In the genomic region with DNA sequence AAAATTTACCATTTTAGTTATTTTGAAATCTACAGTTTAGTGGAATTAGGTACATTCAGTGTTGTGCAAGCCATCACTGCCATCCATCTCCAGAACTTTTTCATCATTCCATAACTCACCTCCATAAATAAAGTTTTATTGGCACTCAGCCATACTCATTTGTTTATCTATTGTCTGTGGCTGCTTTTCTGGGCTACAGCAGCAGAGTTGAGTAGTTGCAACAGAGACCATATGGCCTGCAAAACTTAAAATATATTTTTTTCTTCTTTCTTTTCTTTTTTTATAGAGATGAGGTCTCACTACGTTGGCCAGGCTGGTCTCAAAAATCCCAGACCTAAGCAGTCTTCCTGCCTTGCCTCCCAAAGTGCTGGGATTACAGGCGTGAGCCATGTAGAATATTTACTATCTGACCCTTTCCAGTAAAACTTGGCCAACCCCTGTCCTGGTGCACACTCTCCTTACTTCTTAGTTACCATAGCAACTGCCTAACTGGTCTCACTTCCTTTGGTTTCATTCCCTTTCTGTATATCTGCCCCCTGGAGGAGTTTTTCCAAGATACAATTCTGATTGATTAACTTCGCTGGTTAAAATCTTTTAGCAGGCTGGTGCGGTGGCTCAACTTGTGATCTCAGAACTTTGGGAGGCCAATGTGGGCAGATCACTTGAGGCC, we compare ENCODE assay signal across 10 cellular contexts.
A peak's percentile ranks its signal among the peaks of the same experiment; 100 is the strongest.
DNase-seq lines count a peak whose midpoint lies in the region; ATAC-seq and TF ChIP-seq lines count a peak whose summit lies in the region.
"Had no signal": no experiment of that assay in that cellular context is flagged by ENCODE, and none has a peak within 500 bp of the region (broad histone marks: within the 10 kb centered on the region; RNA-seq: fewer than 3 reads in every experiment).

No MANE protein-coding gene starts in this region.

- no peak overlapping the region for H3K4me3 Mint-ChIP-seq in CD14-positive monocyte
- H3K4me3 Mint-ChIP-seq in nephron, result no peak overlapping the region
- H3K4me3 Mint-ChIP-seq in activated T-helper 2 cell treated with anti-CD3 and anti-CD28 coated beads, Interferon-gamma antibody, Interleukin-2, Interleukin-4, amounts not matched to agents 10 μg/mL and 5 μg/mL and 100 μg/mL, durations not matched to agents 14 hours and 24 hours and 36 hours (ENCODE audit: low read depth), result no peak overlapping the region
- H3K4me3 Mint-ChIP-seq: stimulated activated naive CD8-positive, alpha-beta T cell treated with anti-CD3 and anti-CD28 coated beads, Interleukin-15, Interleukin-2, amounts not matched to agents 100 ng/mL and 50 ng/mL, for 24 hours had no signal

- no peak for ATAC-seq in HG03095 (IDR thresholded peaks at IDR 0.05; ENCODE audit: unreplicated experiment)

- peaks cover 2 to 26% of the 10 kb centered on the region in 2 donors for H3K36me3 Mint-ChIP-seq in CD14-positive monocyte
- peaks cover 15% of the 10 kb centered on the region for H3K36me3 Mint-ChIP-seq in nephron (ENCODE audit: low read depth)
- H3K36me3 Mint-ChIP-seq in activated T-helper 2 cell treated with anti-CD3 and anti-CD28 coated beads, Interferon-gamma antibody, Interleukin-2, Interleukin-4, amounts not matched to agents 10 μg/mL and 5 μg/mL and 100 μg/mL, durations not matched to agents 14 hours and 24 hours and 36 hours (ENCODE audit: low read depth), result no peaks in the 10 kb centered on the region

- in situ Hi-C loops in KBM-7 (cut with MboI; ENCODE audit: low pct_unique_long_range_greater_than_20kb, low sequenced_read_pairs), result no loop called here

- TF ChIP-seq CTCF in CD14-positive monocyte (IDR thresholded peaks at IDR 0.05) (no peak), nephron (IDR thresholded peaks at IDR 0.05; ENCODE audit: unreplicated experiment in 3 of 3) (peak; percentile 19 to 37 (median 32))

- peaks cover 0 to 2% (median 1%) of the 10 kb centered on the region in 3 donors for H3K27me3 Mint-ChIP-seq in CD14-positive monocyte (ENCODE audit: low read depth in 3 of 3)
- H3K27me3 Mint-ChIP-seq in nephron (ENCODE audit: low read depth), result no peaks in the 10 kb centered on the region
- H3K27me3 Mint-ChIP-seq in activated T-helper 2 cell treated with anti-CD3 and anti-CD28 coated beads, Interferon-gamma antibody, Interleukin-2, Interleukin-4, amounts not matched to agents 10 μg/mL and 5 μg/mL and 100 μg/mL, durations not matched to agents 14 hours and 24 hours and 36 hours (ENCODE audit: low read depth), result no peaks in the 10 kb centered on the region
- H3K27me3 Mint-ChIP-seq: stimulated activated naive CD8-positive, alpha-beta T cell treated with anti-CD3 and anti-CD28 coated beads, Interleukin-15, Interleukin-2, amounts not matched to agents 100 ng/mL and 50 ng/mL, for 24 hours had no signal

- H3K9me3 Mint-ChIP-seq in CD14-positive monocyte (no peaks in the 10 kb centered on the region), nephron (no peaks in the 10 kb centered on the region)
- no peaks in the 10 kb centered on the region for H3K9me3 Mint-ChIP-seq in activated T-helper 2 cell treated with anti-CD3 and anti-CD28 coated beads, Interferon-gamma antibody, Interleukin-2, Interleukin-4, amounts not matched to agents 10 μg/mL and 5 μg/mL and 100 μg/mL, durations not matched to agents 14 hours and 24 hours and 36 hours
- H3K9me3 Mint-ChIP-seq: stimulated activated naive CD8-positive, alpha-beta T cell treated with anti-CD3 and anti-CD28 coated beads, Interleukin-15, Interleukin-2, amounts not matched to agents 100 ng/mL and 50 ng/mL, for 24 hours had no signal

- intact Hi-C loops in CD14-positive monocyte (cut with micrococcal nuclease), result loop anchor here in 1 of 2 donors (10.0 kb wide), 1 partner anchor 86 kb away; no protein-coding TSS in a partner anchor
- intact Hi-C loops in activated T-helper 2 cell treated with anti-CD3 and anti-CD28 coated beads, Interferon-gamma antibody, Interleukin-2, Interleukin-4, amounts not matched to agents 10 μg/mL and 5 μg/mL and 100 μg/mL, durations not matched to agents 14 hours and 24 hours and 36 hours (cut with micrococcal nuclease), result no loop called here

- H3K4me1 Mint-ChIP-seq in CD14-positive monocyte (peaks cover 28% of the 10 kb centered on the region), nephron (peaks cover 52% of the 10 kb centered on the region)
- H3K4me1 Mint-ChIP-seq in activated T-helper 2 cell treated with anti-CD3 and anti-CD28 coated beads, Interferon-gamma antibody, Interleukin-2, Interleukin-4, amounts not matched to agents 10 μg/mL and 5 μg/mL and 100 μg/mL, durations not matched to agents 14 hours and 24 hours and 36 hours (ENCODE audit: low read depth), result peaks cover 10% of the 10 kb centered on the region

- H3K27ac Mint-ChIP-seq in CD14-positive monocyte, result peak overlapping the region in 5 of 7 donors; percentile 4 to 70 (median 48)
- peak overlapping the region; percentile 54 to 76 (median 71) for H3K27ac Mint-ChIP-seq in nephron
- H3K27ac Mint-ChIP-seq in activated T-helper 2 cell treated with anti-CD3 and anti-CD28 coated beads, Interferon-gamma antibody, Interleukin-2, Interleukin-4, amounts not matched to agents 10 μg/mL and 5 μg/mL and 100 μg/mL, durations not matched to agents 14 hours and 24 hours and 36 hours, result no peak overlapping the region
- H3K27ac Mint-ChIP-seq: stimulated activated naive CD8-positive, alpha-beta T cell treated with anti-CD3 and anti-CD28 coated beads, Interleukin-15, Interleukin-2, amounts not matched to agents 100 ng/mL and 50 ng/mL, for 24 hours had no signal

- DNase-seq in CD14-positive monocyte (ENCODE audit: low spot score), result no peak
- peak; percentile 35 for DNase-seq in KBM-7
- DNase-seq in dermis blood vessel endothelial cell, result peak; percentile 53
- no peak for DNase-seq in NOMO-1 (lab: John Stamatoyannopoulos, UW; ENCODE audit: unreplicated experiment in 2 of 2)
- DNase-seq in activated T-helper 2 cell treated with anti-CD3 and anti-CD28 coated beads, Interferon-gamma antibody, Interleukin-2, Interleukin-4, amounts not matched to agents 10 μg/mL and 5 μg/mL and 100 μg/mL, durations not matched to agents 14 hours and 24 hours and 36 hours (ENCODE audit: low spot score), result no peak
- DNase-seq in cerebellar cortex (ENCODE audit: low spot score), result no peak
- DNase-seq: amniotic stem cell had no signal

Comparison
In these comparisons a context has a peak if more than half of its experiments do, and no peak if none do; other contexts are left out.
1. DNase-seq: peak in KBM-7 (single experiment) and dermis blood vessel endothelial cell (single experiment); none in CD14-positive monocyte (single experiment), NOMO-1 (0 of 2), activated T-helper 2 cell treated with anti-CD3 and anti-CD28 coated beads, Interferon-gamma antibody, Interleukin-2, Interleukin-4, amounts not matched to agents 10 μg/mL and 5 μg/mL and 100 μg/mL, durations not matched to agents 14 hours and 24 hours and 36 hours (single experiment) and cerebellar cortex (single experiment).